Comparison of ENCODE assay signal across 11 cellular contexts in genomic region chr7:102843850-102844249, GRCh38.
DNase-seq lines count a peak whose midpoint lies in the region; ATAC-seq lines count a peak whose summit lies in the region.
"Had no signal": no experiment of that assay in that cellular context is flagged by ENCODE, and none has a peak within 500 bp of the region (broad histone marks: within the 10 kb centered on the region; RNA-seq: fewer than 3 reads in every experiment).

No MANE protein-coding gene starts in this region.

- ATAC-seq in GM18502 (IDR thresholded peaks at IDR 0.05; ENCODE audit: poor library complexity, unreplicated experiment) (peak; percentile 94), GM19455 (IDR thresholded peaks at IDR 0.05; ENCODE audit: unreplicated experiment) (peak; percentile 86), HG03060 (IDR thresholded peaks at IDR 0.05; ENCODE audit: low read depth, unreplicated experiment) (peak; percentile 88)

- intact Hi-C loops in cardiac septum (cut with DNase I) = no loop called here

- DNase-seq in NOMO-1 (lab: John Stamatoyannopoulos, UW; ENCODE audit: unreplicated experiment in 2 of 2) (peak; percentile 8 to 25), cardiac septum (ENCODE audit: low spot score) (no peak), ureter (ENCODE audit: low spot score) (no peak), NCI-H526 (lab: John Stamatoyannopoulos, UW) (no peak)
- DNase-seq in activated naive CD4-positive, alpha-beta T cell (lab: John Stamatoyannopoulos, UW) = no peak
- DNase-seq: NCI-H2107; stimulated activated naive CD4-positive, alpha-beta T cell treated with Interleukin-2 at 50 U/mL for 16 hours; SW 1271 had no signal

Comparison
In these comparisons a context has a peak if more than half of its experiments do, and no peak if none do; other contexts are left out.
1. DNase-seq: peak in NOMO-1 (2 of 2); none in cardiac septum (single experiment), ureter (single experiment), NCI-H526 (0 of 2) and activated naive CD4-positive, alpha-beta T cell (0 of 4).
2. Peak in every context shown above with its lines, with median percentiles within 50 percentile points of each other: ATAC-seq.